2 cellular contexts compared by ENCODE assay signal in the genomic region with DNA sequence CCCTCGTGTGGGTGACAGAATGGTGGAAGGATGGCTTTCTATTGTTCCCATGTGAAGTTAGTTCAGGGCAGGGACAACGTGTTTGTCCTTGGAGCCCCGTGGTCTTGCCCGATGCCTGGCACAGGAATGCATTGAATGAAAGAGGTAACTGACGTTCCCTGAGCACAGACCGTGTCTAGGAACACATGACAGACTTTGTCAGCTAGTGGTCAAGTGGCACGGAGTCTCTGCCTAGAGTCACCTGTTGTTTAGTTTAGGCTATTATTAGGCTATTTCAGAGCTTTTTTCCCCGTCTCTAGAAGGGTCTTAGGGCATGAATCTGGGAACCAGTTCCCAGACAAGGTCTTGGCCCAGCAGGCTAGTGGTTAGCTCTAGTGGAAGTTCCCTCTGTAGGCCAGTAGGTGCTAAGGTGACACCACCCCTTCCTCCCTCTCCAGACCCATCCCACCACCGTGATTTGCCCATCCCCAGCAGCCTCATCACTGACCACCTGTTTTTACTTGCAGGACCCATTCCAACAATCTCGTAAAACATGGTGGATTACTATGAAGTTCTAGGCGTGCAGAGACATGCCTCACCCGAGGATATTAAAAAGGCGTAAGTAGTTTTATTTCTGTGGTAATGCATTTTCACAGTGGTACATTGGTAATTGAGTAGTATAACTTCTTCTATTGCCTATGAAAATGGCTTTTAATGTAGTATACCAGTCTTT.
TF ChIP-seq lines count a peak whose summit lies in the region.

No MANE protein-coding gene starts in this region.

TF ChIP-seq in HCT116, 20 proteins besides CTCF, POLR2A, EP300 and RAD21:
- TF ChIP-seq FOSL1 (IDR thresholded peaks at IDR 0.05; ENCODE audit: low read depth), result no peak
- no peak for TF ChIP-seq SP1 (IDR thresholded peaks at IDR 0.05; ENCODE audit: low read depth)
- TF ChIP-seq, protein P1, sequence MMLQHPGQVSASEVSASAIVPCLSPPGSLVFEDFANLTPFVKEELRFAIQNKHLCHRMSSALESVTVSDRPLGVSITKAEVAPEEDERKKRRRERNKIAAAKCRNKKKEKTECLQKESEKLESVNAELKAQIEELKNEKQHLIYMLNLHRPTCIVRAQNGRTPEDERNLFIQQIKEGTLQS (IDR thresholded peaks at IDR 0.05), result no peak
- no peak for TF ChIP-seq EZH2 (IDR thresholded peaks at IDR 0.05)

TF ChIP-seq in GM12878, 131 proteins besides CTCF, POLR2A, EP300 and RAD21:
- TF ChIP-seq SMARCA5 (IDR thresholded peaks at IDR 0.05) (0 out of 2 replicates have a peak, but pooled peaks have one; percentile 47), RFX5 (IDR thresholded peaks at IDR 0.05; ENCODE audit: low read depth, low read length) (no peak), TCF3 (IDR thresholded peaks at IDR 0.05; ENCODE audit: borderline replicate concordance, insufficient read depth, low read depth, low read length) (no peak), EED (IDR thresholded peaks at IDR 0.05; ENCODE audit: low read depth) (no peak)
- TF ChIP-seq, protein P2, sequence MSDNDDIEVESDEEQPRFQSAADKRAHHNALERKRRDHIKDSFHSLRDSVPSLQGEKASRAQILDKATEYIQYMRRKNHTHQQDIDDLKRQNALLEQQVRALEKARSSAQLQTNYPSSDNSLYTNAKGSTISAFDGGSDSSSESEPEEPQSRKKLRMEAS (IDR thresholded peaks at IDR 0.05; ENCODE audit: low read depth, low read length), result no peak
